Comparison of ENCODE assay signal across 11 cellular contexts in genomic region chr3:50323092-50323600, GRCh38. TPM values are rescaled to one million over a fixed set of nuclear protein-coding genes. Genes with fewer than 3 reads are reported as not detected.
DNase-seq lines count a peak whose midpoint lies in the region; ATAC-seq and TF ChIP-seq lines count a peak whose summit lies in the region.
"Had no signal": no experiment of that assay in that cellular context is flagged by ENCODE, and none has a peak within 500 bp of the region (broad histone marks: within the 10 kb centered on the region; RNA-seq: fewer than 3 reads in every experiment).

No MANE protein-coding gene starts in this region.

- H3K27me3 Mint-ChIP-seq in MCF 10A (ENCODE audit: insufficient read depth, unreplicated experiment), result no peaks in the 10 kb centered on the region
- H3K27me3 Mint-ChIP-seq in effector memory CD8-positive, alpha-beta T cell, result no peaks in the 10 kb centered on the region
- no peaks in the 10 kb centered on the region for H3K27me3 Mint-ChIP-seq in naive thymus-derived CD4-positive, alpha-beta T cell
- H3K27me3 Mint-ChIP-seq: stimulated activated naive CD8-positive, alpha-beta T cell treated with anti-CD3 and anti-CD28 coated beads, Interleukin-15, amount 100 ng/mL, for 72 hours had no signal

- H3K36me3 Mint-ChIP-seq in MCF 10A (ENCODE audit: insufficient read depth, unreplicated experiment), result peaks cover under 1% of the 10 kb centered on the region
- H3K36me3 Mint-ChIP-seq in effector memory CD8-positive, alpha-beta T cell (ENCODE audit: insufficient read depth), result peaks cover 8% of the 10 kb centered on the region
- H3K36me3 Mint-ChIP-seq in naive thymus-derived CD4-positive, alpha-beta T cell, result peaks cover 0 to 4% (median 0%) of the 10 kb centered on the region in 5 donors

- no peak for TF ChIP-seq POLR2A in uterus (IDR thresholded peaks at IDR 0.05)

- H3K4me1 ChIP-seq in mammary epithelial cell (ENCODE audit: insufficient read depth, low read length) (peaks cover 41% of the 10 kb centered on the region), uterus (peaks cover 0 to 29% of the 10 kb centered on the region in 2 donors)
- H3K4me1 ChIP-seq in naive thymus-derived CD4-positive, alpha-beta T cell (ENCODE audit: control insufficient read depth in 2 of 2, insufficient read depth in 2 of 2, low read length in 2 of 2), result peaks cover 16 to 23% of the 10 kb centered on the region in 2 donors

- no peaks in the 10 kb centered on the region for H3K36me3 ChIP-seq in mammary epithelial cell (ENCODE audit: insufficient read depth, low read length)
- H3K36me3 ChIP-seq in naive thymus-derived CD4-positive, alpha-beta T cell (ENCODE audit: control insufficient read depth in 2 of 3, insufficient read depth in 3 of 3, low read length in 3 of 3), result peaks cover 0 to 18% (median 0%) of the 10 kb centered on the region in 3 experiments
- no peaks in the 10 kb centered on the region for H3K36me3 ChIP-seq in uterus

- dilution Hi-C loops in mammary epithelial cell (cut with HindIII; ENCODE audit: low sequenced_read_pairs), result no loop called here

- no peaks in the 10 kb centered on the region for H3K9me3 Mint-ChIP-seq in MCF 10A (ENCODE audit: unreplicated experiment)
- H3K9me3 Mint-ChIP-seq in effector memory CD8-positive, alpha-beta T cell, result no peaks in the 10 kb centered on the region
- no peaks in the 10 kb centered on the region for H3K9me3 Mint-ChIP-seq in naive thymus-derived CD4-positive, alpha-beta T cell
- H3K9me3 Mint-ChIP-seq: activated T-cell treated with anti-CD3 and anti-CD28 coated beads, Interleukin-2, amount 50 U/mL, for 72 hours; stimulated activated naive CD8-positive, alpha-beta T cell treated with anti-CD3 and anti-CD28 coated beads, Interleukin-15, amount 100 ng/mL, for 72 hours had no signal

- no peak for TF ChIP-seq CTCF in MCF 10A (IDR thresholded peaks at IDR 0.05; ENCODE audit: unreplicated experiment)
- TF ChIP-seq CTCF in mammary epithelial cell (conservative IDR thresholded peaks at IDR 0.05 in 1 of 2, IDR thresholded peaks at IDR 0.05 in 1 of 2; ENCODE audit: extremely low read depth in 1 of 2, insufficient read depth in 1 of 2, low read depth in 1 of 2, low read length in 2 of 2), result no peak
- TF ChIP-seq CTCF in uterus (IDR thresholded peaks at IDR 0.05), result no peak

- no peak overlapping the region for H3K27ac ChIP-seq in mammary epithelial cell (ENCODE audit: insufficient read depth, low read depth, low read length)
- no peak overlapping the region for H3K27ac ChIP-seq in naive thymus-derived CD4-positive, alpha-beta T cell (ENCODE audit: low read depth, low read length)
- peak overlapping the region; percentile 95 to 96 for H3K27ac ChIP-seq in uterus

- DNase-seq in MCF 10A (ENCODE audit: unreplicated experiment), result no peak
- DNase-seq in mammary epithelial cell, result no peak
- DNase-seq in effector memory CD8-positive, alpha-beta T cell, result no peak
- no peak for DNase-seq in naive thymus-derived CD4-positive, alpha-beta T cell
- peak in 1 of 2 donors; percentile 61 for DNase-seq in uterus
- DNase-seq in NCI-H1436 treated with DMSO at 0.1 percent for 48 hours (lab: John Stamatoyannopoulos, UW), result no peak
- no peak for DNase-seq in stimulated activated CD4-positive, alpha-beta T cell treated with anti-CD3 and anti-CD28 coated beads, Interleukin-1b, Interleukin-23, amount 100 ng/mL, for 48 hours
- DNase-seq: activated T-cell treated with anti-CD3 and anti-CD28 coated beads, Interleukin-2, amount 50 U/mL, for 72 hours; retina; stimulated activated naive CD8-positive, alpha-beta T cell treated with anti-CD3 and anti-CD28 coated beads, Interleukin-15, amount 100 ng/mL, for 72 hours had no signal

- H2AFZ ChIP-seq in mammary epithelial cell (ENCODE audit: low read depth, low read length), result no peak overlapping the region

- CTCF ChIA-PET in MCF 10A (lab: Yijun Ruan, JAX), result interaction anchor here (0.7 to 3.9 kb wide), 12 partner anchors 8 to 1346 kb away, joined by 3 to 38 read pairs (median 8); partner anchors contain the start of genes HYAL1, HYAL3, IFRD2 and NAA80
- CTCF ChIA-PET in mammary epithelial cell (lab: Charles Lee; ENCODE audit: low non-redundant PET), result interaction anchor here (0.5 kb wide), 1 partner anchor 19 kb away, joined by 6 read pairs; no protein-coding TSS in a partner anchor
- CTCF ChIA-PET in naive thymus-derived CD4-positive, alpha-beta T cell (lab: Charles Lee), result interaction anchor here (0.6 to 2.7 kb wide), 5 partner anchors 14 to 231 kb away, joined by 3 to 13 read pairs (median 3); partner anchors contain the start of genes HYAL3, IFRD2 and NAA80

- H3K79me2 ChIP-seq in mammary epithelial cell (ENCODE audit: insufficient read depth, low read length), result peaks cover 53% of the 10 kb centered on the region

- H3K9ac ChIP-seq in mammary epithelial cell (ENCODE audit: insufficient read depth, low read length), result no peak overlapping the region

- 70% methylated on average over 2 of the region's 4 CpGs for WGBS in mammary epithelial cell (ENCODE audit: low coverage, missing lambda C conversion rate)

- peak overlapping the region; percentile 21 for H3K4me3 Mint-ChIP-seq in MCF 10A (ENCODE audit: unreplicated experiment)
- peak overlapping the region; percentile 44 to 84 for H3K4me3 Mint-ChIP-seq in effector memory CD8-positive, alpha-beta T cell
- H3K4me3 Mint-ChIP-seq in naive thymus-derived CD4-positive, alpha-beta T cell, result peak overlapping the region in 6 of 10 donors; percentile 15 to 48 (median 31)

- H4K20me1 ChIP-seq in mammary epithelial cell (ENCODE audit: insufficient read depth, low read length), result no peaks in the 10 kb centered on the region

- in situ Hi-C loops in mammary epithelial cell (cut with MboI; ENCODE audit: low sequenced_read_pairs in 2 of 2), result loop anchor here in 1 of 2 donors (10.0 kb wide), 1 partner anchor 48 kb away; the partner anchor contains the start of gene LSMEM2

- no peak overlapping the region for H3K27ac Mint-ChIP-seq in MCF 10A (ENCODE audit: low read depth, unreplicated experiment)
- peak overlapping the region in 1 of 2 donors; percentile 76 for H3K27ac Mint-ChIP-seq in effector memory CD8-positive, alpha-beta T cell
- H3K27ac Mint-ChIP-seq in naive thymus-derived CD4-positive, alpha-beta T cell, result peak overlapping the region in 8 of 9 donors; percentile 12 to 81 (median 52)
- H3K27ac Mint-ChIP-seq: activated T-cell treated with anti-CD3 and anti-CD28 coated beads, Interleukin-2, amount 50 U/mL, for 72 hours had no signal

- intact Hi-C loops in MCF 10A (cut with micrococcal nuclease) (no loop called here), mammary epithelial cell (cut with micrococcal nuclease) (no loop called here), uterus (cut with DNase I; ENCODE audit: low total_unique reads) (no loop called here)
- intact Hi-C loops in naive thymus-derived CD4-positive, alpha-beta T cell (cut with micrococcal nuclease), result no loop called here

- H3K9me3 ChIP-seq in mammary epithelial cell (replicated peaks; ENCODE audit: insufficient read depth, low read length), result no peaks in the 10 kb centered on the region
- H3K9me3 ChIP-seq in naive thymus-derived CD4-positive, alpha-beta T cell (ENCODE audit: control insufficient read depth in 2 of 3, low read length in 3 of 3), result no peaks in the 10 kb centered on the region
- no peaks in the 10 kb centered on the region for H3K9me3 ChIP-seq in uterus

- H3K4me3 ChIP-seq in mammary epithelial cell (replicated peaks in 1 of 3; ENCODE audit: insufficient read depth in 1 of 3, low read depth in 2 of 3, low read length in 3 of 3) (no peak overlapping the region), uterus (no peak overlapping the region)
- H3K4me3 ChIP-seq in naive thymus-derived CD4-positive, alpha-beta T cell (ENCODE audit: low read length), result no peak overlapping the region

- BruUV-seq in MCF 10A (replicated peaks; lab: Mats Ljungman, UMichigan) (no TSS peak), mammary epithelial cell (replicated peaks; lab: Mats Ljungman, UMichigan) (no TSS peak)

- H3K4me2 ChIP-seq in mammary epithelial cell (ENCODE audit: insufficient read depth, low read depth, low read length), result no peak overlapping the region

- H3K4me1 Mint-ChIP-seq in MCF 10A (ENCODE audit: insufficient read depth, unreplicated experiment), result peaks cover 6% of the 10 kb centered on the region
- H3K4me1 Mint-ChIP-seq in effector memory CD8-positive, alpha-beta T cell (ENCODE audit: low read depth in 2 of 2), result peaks cover 24 to 34% of the 10 kb centered on the region in 2 donors
- H3K4me1 Mint-ChIP-seq in naive thymus-derived CD4-positive, alpha-beta T cell, result peaks cover 17 to 52% (median 43%) of the 10 kb centered on the region in 7 donors

- no peak for ATAC-seq in effector memory CD8-positive, alpha-beta T cell (replicated peaks)
- no peak for ATAC-seq in naive thymus-derived CD4-positive, alpha-beta T cell
- ATAC-seq in HG03135 (IDR thresholded peaks at IDR 0.05; ENCODE audit: unreplicated experiment), result no peak
- ATAC-seq: activated T-cell treated with anti-CD3 and anti-CD28 coated beads, Interleukin-2, amount 50 U/mL, for 72 hours; stimulated activated naive CD8-positive, alpha-beta T cell treated with anti-CD3 and anti-CD28 coated beads, Interleukin-15, amount 100 ng/mL, for 72 hours had no signal

- POLR2A ChIA-PET in MCF 10A (lab: Yijun Ruan, JAX), result interaction anchor here (1.8 to 5.0 kb wide), 2 partner anchors 14 to 31 kb away, joined by 4 to 22 read pairs; partner anchors contain the start of gene IFRD2
- POLR2A ChIA-PET in naive thymus-derived CD4-positive, alpha-beta T cell (lab: Charles Lee), result interaction anchor here (1.3 to 34.0 kb wide), 3 partner anchors 12 to 33 kb away, joined by 3 to 656 read pairs (median 27); partner anchors contain the start of genes CYB561D2, NPRL2, TMEM115 and ZMYND10

- H3K27me3 ChIP-seq in mammary epithelial cell (ENCODE audit: insufficient read depth, low read length), result no peaks in the 10 kb centered on the region
- no peaks in the 10 kb centered on the region for H3K27me3 ChIP-seq in naive thymus-derived CD4-positive, alpha-beta T cell (ENCODE audit: control insufficient read depth in 2 of 2, insufficient read depth in 2 of 2, low read length in 2 of 2)
- no peaks in the 10 kb centered on the region for H3K27me3 ChIP-seq in uterus

RNA-seq across cellular contexts. Expression of gene HYAL2, which starts 0.6 kb away (rescaled TPM):
- total RNA-seq in MCF 10A (2022), result 11.6 and 12.6 TPM in 2 replicates
- 10 to 100 TPM; 37.0 to 65.5 TPM for total RNA-seq in mammary epithelial cell
- 77.9 TPM for polyA plus RNA-seq in mammary epithelial cell
- 56.5 TPM for polyA minus RNA-seq in mammary epithelial cell
- total RNA-seq in naive thymus-derived CD4-positive, alpha-beta T cell, result 1 to 10 TPM; 1.5 to 5.3 (median 3.2) TPM
- 1 to 10 TPM; 2.8 to 4.6 TPM for polyA plus RNA-seq in naive thymus-derived CD4-positive, alpha-beta T cell
- 100 to 1,000 TPM; 112 to 289 (median 166) TPM for total RNA-seq in uterus

RNA-seq across cellular contexts. Expression of gene TUSC2, which starts 4.9 kb away (rescaled TPM):
- total RNA-seq in MCF 10A (2022) (14.5 and 20.4 TPM in 2 replicates), mammary epithelial cell (10 to 100 TPM; 22.0 to 22.4 TPM), uterus (10 to 100 TPM in 3 of 4 donors, 1 to 10 TPM in 1; 9.0 to 25.1 (median 21.3) TPM)
- polyA plus RNA-seq in mammary epithelial cell, result 34.4 TPM
- polyA minus RNA-seq in mammary epithelial cell, result 27.6 TPM
- total RNA-seq in naive thymus-derived CD4-positive, alpha-beta T cell, result 10 to 100 TPM; 16.8 to 25.0 (median 20.5) TPM
- 10 to 100 TPM; 38.0 to 45.5 TPM for polyA plus RNA-seq in naive thymus-derived CD4-positive, alpha-beta T cell

RNA-seq across cellular contexts. Expression of gene RASSF1, which starts 17.5 kb away (rescaled TPM):
- total RNA-seq in MCF 10A (2022), result 24.3 and 32.0 TPM in 2 replicates
- 10 to 100 TPM in 1 of 2 donors, 1 to 10 TPM in 1; 9.2 to 23.3 TPM for total RNA-seq in mammary epithelial cell
- 29.2 TPM for polyA plus RNA-seq in mammary epithelial cell
- 3.3 TPM for polyA minus RNA-seq in mammary epithelial cell
- 100 to 1,000 TPM in 1 of 5 experiments, 10 to 100 TPM in 4; 39.4 to 105 (median 69.6) TPM for total RNA-seq in naive thymus-derived CD4-positive, alpha-beta T cell
- polyA plus RNA-seq in naive thymus-derived CD4-positive, alpha-beta T cell, result 10 to 100 TPM; 32.7 to 47.9 TPM
- 100 to 1,000 TPM in 1 of 4 donors, 10 to 100 TPM in 3; 42.1 to 114 (median 44.6) TPM for total RNA-seq in uterus

RNA-seq across cellular contexts. Expression of gene HYAL1, which starts 19.8 kb away (rescaled TPM):
- total RNA-seq in MCF 10A (2022) (0.42 and 0.70 TPM in 2 replicates), mammary epithelial cell (under 1 TPM; 0.17 to 0.40 TPM), uterus (10 to 100 TPM in 3 of 4 donors, 1 to 10 TPM in 1; 2.1 to 30.5 (median 22.1) TPM)
- polyA plus RNA-seq in mammary epithelial cell, result 2.5 TPM
- polyA minus RNA-seq in mammary epithelial cell, result 7.8 TPM
- under 1 TPM in 4 of 5 experiments, not detected in 1; 0.22 to 0.51 (median 0.28) TPM for total RNA-seq in naive thymus-derived CD4-positive, alpha-beta T cell
- under 1 TPM; 0.12 to 0.41 TPM for polyA plus RNA-seq in naive thymus-derived CD4-positive, alpha-beta T cell

RNA-seq across cellular contexts. Expression of gene ZMYND10, which starts 22.4 kb away (rescaled TPM):
- total RNA-seq in MCF 10A (2022) (0.68 and 1.0 TPM in 2 replicates), mammary epithelial cell (under 1 TPM; 0.33 to 0.52 TPM), uterus (10 to 100 TPM in 1 of 4 donors, 1 to 10 TPM in 3; 1.5 to 11.4 (median 4.9) TPM)
- 0.33 TPM for polyA plus RNA-seq in mammary epithelial cell
- not detected for polyA minus RNA-seq in mammary epithelial cell
- 1 to 10 TPM in 4 of 5 experiments, under 1 TPM in 1; 0.91 to 3.8 (median 2.8) TPM for total RNA-seq in naive thymus-derived CD4-positive, alpha-beta T cell
- polyA plus RNA-seq in naive thymus-derived CD4-positive, alpha-beta T cell, result under 1 TPM; 0.07 to 0.30 TPM

Comparison
In these comparisons a context has a peak if more than half of its experiments do, and no peak if none do; other contexts are left out.
1. H3K27ac ChIP-seq: peak in uterus (2 of 2); none in mammary epithelial cell (single experiment) and naive thymus-derived CD4-positive, alpha-beta T cell (single experiment).
2. Peak in every context shown above with its lines, with median percentiles within 50 percentile points of each other: H3K4me3 Mint-ChIP-seq.